Comparison of ENCODE assay signal across 24 cellular contexts in genomic region chr1:174690266-174690665, GRCh38.
"Had no signal": no experiment of that assay in that cellular context is flagged by ENCODE, and none has a peak within 500 bp of the region (broad histone marks: within the 10 kb centered on the region; RNA-seq: fewer than 3 reads in every experiment).

No MANE protein-coding gene starts in this region.

- FAIRE-seq: pancreas, urothelium cell line had no signal

- DNase-seq: naive thymus-derived CD4-positive, alpha-beta T cell; natural killer cell; occipital lobe; pancreas; posterior cingulate gyrus; psoas muscle; right cardiac atrium; stimulated activated CD4-positive, alpha-beta T cell treated with anti-CD3 and anti-CD28 coated beads, Interleukin-15, amount 100 ng/mL, for 24 hours; stimulated activated CD4-positive, alpha-beta T cell treated with anti-CD3 and anti-CD28 coated beads, Interleukin-2, amount 100 ng/mL, for 24 hours; stimulated activated CD4-positive, alpha-beta T cell treated with anti-CD3 and anti-CD28 coated beads, Interleukin-2, amount 100 ng/mL, for 48 hours; stimulated activated CD4-positive, alpha-beta T cell treated with anti-CD3 and anti-CD28 coated beads, Interleukin-4, amount 100 ng/mL, for 24 hours; stimulated activated naive B cell treated with anti-CD40 and anti-IgM and Interleukin-4, amounts not matched to agents 10 μg/mL and 1 μg/mL and 100 μg/mL, for 72 hours; stimulated activated naive CD4-positive, alpha-beta T cell treated with Interleukin-2 at 50 U/mL for 16 hours; stomach; thyroid gland; trophoblast cell; upper lobe of left lung had no signal

- H3K4me1 ChIP-seq: neural progenitor cell, pancreas, psoas muscle, stomach, thyroid gland, tibial nerve, upper lobe of left lung, vagina had no signal

- ATAC-seq: naive thymus-derived CD4-positive, alpha-beta T cell; natural killer cell; pancreas; psoas muscle; right cardiac atrium; sciatic nerve; stimulated activated naive B cell treated with anti-CD40 and anti-IgM and Interleukin-4, amounts not matched to agents 10 μg/mL and 1 μg/mL and 100 μg/mL, for 72 hours had no signal

- H3K4me2 ChIP-seq: neural progenitor cell had no signal

- H3K27me3 ChIP-seq: neural progenitor cell, pancreas, stomach, thyroid gland, tibial nerve, upper lobe of left lung, vagina had no signal

- H3K36me3 ChIP-seq: neural progenitor cell, pancreas, thoracic aorta, thyroid gland, upper lobe of left lung, vagina had no signal

- H3K9me3 ChIP-seq: pancreas, psoas muscle, stomach, thoracic aorta, thyroid gland, tibial nerve, upper lobe of left lung, vagina had no signal

- H3K4me3 ChIP-seq: neural progenitor cell, pancreas, psoas muscle, skin epidermis, stomach, thoracic aorta, thyroid gland, tibial nerve, upper lobe of left lung, vagina had no signal

- H2AFZ ChIP-seq: neural progenitor cell had no signal

- H3K27ac ChIP-seq: neural progenitor cell, pancreas, psoas muscle, skin epidermis, stomach, thoracic aorta, thyroid gland, tibial nerve, upper lobe of left lung, vagina had no signal

- H3K9ac ChIP-seq: neural progenitor cell had no signal
